9 cellular contexts compared by ENCODE assay signal in the genomic region with DNA sequence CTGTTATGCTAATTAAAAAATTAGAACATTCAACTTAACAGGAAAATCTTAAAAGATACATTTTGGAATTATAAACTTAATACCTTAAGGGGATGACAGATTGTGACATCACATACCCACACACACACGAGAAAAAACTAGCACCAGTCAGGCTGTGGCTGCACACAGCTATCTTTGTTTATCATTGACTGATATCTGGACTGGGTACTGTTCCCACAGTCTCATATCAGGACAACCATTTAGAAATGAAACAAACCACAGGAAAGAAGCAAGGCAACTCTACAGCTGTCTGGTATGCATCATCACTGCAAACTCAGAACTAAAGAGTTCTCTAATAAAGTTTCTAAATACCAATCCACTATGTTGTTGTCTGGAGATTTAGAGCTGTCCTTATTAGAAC.
DNase-seq lines count a peak whose midpoint lies in the region; ATAC-seq, FAIRE-seq and TF ChIP-seq lines count a peak whose summit lies in the region.
"Had no signal": no experiment of that assay in that cellular context is flagged by ENCODE, and none has a peak within 500 bp of the region (broad histone marks: within the 10 kb centered on the region; RNA-seq: fewer than 3 reads in every experiment).

No MANE protein-coding gene starts in this region.

- no peaks in the 10 kb centered on the region for H3K27me3 ChIP-seq in aorta (ENCODE audit: control insufficient read depth in 1 of 2, insufficient read depth in 2 of 2, low read length in 1 of 2)

- H3K27ac ChIP-seq in aorta (ENCODE audit: low read depth in 1 of 2, low read length in 2 of 2) = peak overlapping the region in 1 of 2 donors; percentile 36

- no peaks in the 10 kb centered on the region for H3K36me3 ChIP-seq in aorta (ENCODE audit: control insufficient read depth in 1 of 2, insufficient read depth in 2 of 2, low read length in 1 of 2)

- no peaks in the 10 kb centered on the region for H3K27me3 Mint-ChIP-seq in type B pancreatic cell
- H3K27me3 Mint-ChIP-seq: memory B cell had no signal

- 15 to 24% methylated on average over 1 of the region's 1 CpG for WGBS in aorta, 2 donors

- intact Hi-C loops in aorta (cut with DNase I) = no loop called here

- no peak overlapping the region for H3K4me3 Mint-ChIP-seq in type B pancreatic cell
- H3K4me3 Mint-ChIP-seq: memory B cell had no signal

- peaks cover 15% of the 10 kb centered on the region for H3K36me3 Mint-ChIP-seq in type B pancreatic cell

- H3K27ac Mint-ChIP-seq in type B pancreatic cell = no peak overlapping the region

- ATAC-seq in HG03159 (IDR thresholded peaks at IDR 0.05; ENCODE audit: unreplicated experiment) = peak; percentile 93
- no peak for ATAC-seq in aorta (ENCODE audit: low FRiP score)

- no peak for TF ChIP-seq CTCF in cardiac fibroblast (IDR thresholded peaks at IDR 0.05; ENCODE audit: low read depth, low read length)
- no peak for TF ChIP-seq CTCF in type B pancreatic cell (conservative IDR thresholded peaks at IDR 0.05)

- H3K9me3 ChIP-seq in aorta (ENCODE audit: control insufficient read depth, low read length) = no peaks in the 10 kb centered on the region

- H3K4me1 ChIP-seq in aorta (ENCODE audit: control insufficient read depth in 1 of 2, insufficient read depth in 2 of 2, low read length in 2 of 2) = peaks cover 2 to 6% of the 10 kb centered on the region in 2 donors

- peaks cover 14% of the 10 kb centered on the region for H3K9me3 Mint-ChIP-seq in type B pancreatic cell

- FAIRE-seq in GM19239 (lab: Jason Lieb, UNC) = no peak
- no peak for FAIRE-seq in urothelium cell line (lab: Jason Lieb, UNC)

- peaks cover 10% of the 10 kb centered on the region for H3K4me1 Mint-ChIP-seq in type B pancreatic cell (ENCODE audit: unreplicated experiment)

- H3K4me3 ChIP-seq in cardiac fibroblast (replicated peaks in 1 of 2; ENCODE audit: low read depth in 2 of 2, low read length in 2 of 2) (no peak overlapping the region), aorta (ENCODE audit: low read length in 2 of 2) (no peak overlapping the region)

- DNase-seq in AG20443 (ENCODE audit: low spot score) (peak; percentile 20), GM19239 (ENCODE audit: insufficient read length, low spot score) (peak; percentile 21), cardiac fibroblast (ENCODE audit: low read depth in 2 of 2) (peak; percentile 35 to 38), type B pancreatic cell (ENCODE audit: extremely low spot score, unreplicated experiment) (no peak), aorta (no peak), urothelium cell line (ENCODE audit: low spot score) (no peak)
- DNase-seq in activated CD4-positive, CD25-positive, alpha-beta regulatory T cell (lab: John Stamatoyannopoulos, UW) = no peak

Comparison
In these comparisons a context has a peak if more than half of its experiments do, and no peak if none do; other contexts are left out.
1. DNase-seq: peak in AG20443 (single experiment), GM19239 (single experiment) and cardiac fibroblast (2 of 2); none in type B pancreatic cell (single experiment), aorta (0 of 2), urothelium cell line (single experiment) and activated CD4-positive, CD25-positive, alpha-beta regulatory T cell (0 of 4).